8 cellular contexts compared by ENCODE assay signal in the genomic region with DNA sequence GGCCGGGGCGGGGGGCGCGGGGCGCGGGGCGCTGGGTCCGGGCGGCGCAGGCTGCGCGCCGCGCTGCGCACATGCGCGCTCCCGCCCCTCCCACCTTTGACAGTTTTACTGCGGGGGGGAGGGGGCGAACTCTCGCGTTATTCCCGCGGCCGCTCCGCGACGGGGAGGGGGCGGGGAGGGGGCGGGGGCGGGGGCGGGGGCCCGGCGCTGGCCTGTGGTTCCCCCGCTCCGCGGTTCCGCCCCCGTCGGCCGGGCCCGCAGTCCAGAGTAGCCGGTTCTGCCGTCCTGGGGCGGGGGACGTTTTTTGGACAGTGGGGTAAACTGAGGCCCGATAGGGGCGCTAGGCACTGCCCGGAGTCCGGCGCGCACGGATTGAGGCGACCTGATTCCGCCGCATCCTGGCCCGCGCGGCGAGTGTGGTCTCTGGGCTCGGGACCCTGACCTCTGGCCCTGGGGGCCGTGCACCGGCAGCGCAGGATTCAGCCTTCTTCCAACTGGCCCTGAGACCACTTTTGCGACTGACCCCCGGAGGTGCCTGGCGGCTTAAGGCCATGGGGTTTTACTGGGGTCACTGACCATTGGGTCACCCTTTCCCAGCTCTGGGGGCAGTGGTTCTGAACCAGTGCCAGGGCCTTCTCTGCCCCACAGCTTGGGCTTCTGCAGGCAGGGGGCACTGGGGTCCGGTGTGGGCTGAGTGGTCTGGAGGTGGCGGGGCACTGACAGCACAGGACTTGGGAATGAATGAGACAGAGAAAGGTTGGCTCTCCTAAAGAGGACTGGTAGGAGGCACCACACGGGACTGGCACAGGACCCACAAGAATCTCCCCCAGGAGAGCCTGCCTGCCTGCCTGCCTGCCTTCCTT. TPM values are rescaled to one million over a fixed set of nuclear protein-coding genes. Genes with fewer than 3 reads are reported as not detected.
DNase-seq lines count a peak whose midpoint lies in the region; ATAC-seq lines count a peak whose summit lies in the region.

A gene with protein sequence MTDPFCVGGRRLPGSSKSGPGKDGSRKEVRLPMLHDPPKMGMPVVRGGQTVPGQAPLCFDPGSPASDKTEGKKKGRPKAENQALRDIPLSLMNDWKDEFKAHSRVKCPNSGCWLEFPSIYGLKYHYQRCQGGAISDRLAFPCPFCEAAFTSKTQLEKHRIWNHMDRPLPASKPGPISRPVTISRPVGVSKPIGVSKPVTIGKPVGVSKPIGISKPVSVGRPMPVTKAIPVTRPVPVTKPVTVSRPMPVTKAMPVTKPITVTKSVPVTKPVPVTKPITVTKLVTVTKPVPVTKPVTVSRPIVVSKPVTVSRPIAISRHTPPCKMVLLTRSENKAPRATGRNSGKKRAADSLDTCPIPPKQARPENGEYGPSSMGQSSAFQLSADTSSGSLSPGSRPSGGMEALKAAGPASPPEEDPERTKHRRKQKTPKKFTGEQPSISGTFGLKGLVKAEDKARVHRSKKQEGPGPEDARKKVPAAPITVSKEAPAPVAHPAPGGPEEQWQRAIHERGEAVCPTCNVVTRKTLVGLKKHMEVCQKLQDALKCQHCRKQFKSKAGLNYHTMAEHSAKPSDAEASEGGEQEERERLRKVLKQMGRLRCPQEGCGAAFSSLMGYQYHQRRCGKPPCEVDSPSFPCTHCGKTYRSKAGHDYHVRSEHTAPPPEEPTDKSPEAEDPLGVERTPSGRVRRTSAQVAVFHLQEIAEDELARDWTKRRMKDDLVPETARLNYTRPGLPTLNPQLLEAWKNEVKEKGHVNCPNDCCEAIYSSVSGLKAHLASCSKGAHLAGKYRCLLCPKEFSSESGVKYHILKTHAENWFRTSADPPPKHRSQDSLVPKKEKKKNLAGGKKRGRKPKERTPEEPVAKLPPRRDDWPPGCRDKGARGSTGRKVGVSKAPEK (minus strand): TSS at position 80 of the 863 bp plus-strand sequence. CDS start 1,980 bp downstream, outside the sequence.

- H3K36me3 Mint-ChIP-seq in T-helper 17 cell (ENCODE audit: low read depth): peaks cover 4% of the 10 kb centered on the region

- H3K4me3 Mint-ChIP-seq in T-helper 17 cell: peak within 1 kb of the TSS; percentile 92

- H3K4me1 Mint-ChIP-seq in T-helper 17 cell: peaks cover 22% of the 10 kb centered on the region

- DNase-seq in DMS114 treated with DMSO at 0.1 percent for 48 hours (lab: John Stamatoyannopoulos, UW; ENCODE audit: unreplicated experiment) (peak; percentile 15), T-helper 17 cell (peak; percentile 40 to 58 (median 54)), T47D (ENCODE audit: low read depth in 1 of 2, low spot score in 1 of 2) (peak; percentile 89 to 90), skeletal muscle cell (ENCODE audit: low read depth) (no peak), NCI-H2107 (lab: John Stamatoyannopoulos, UW) (no peak), RKO (ENCODE audit: low spot score) (no peak)

- H3K4me3 ChIP-seq in HUES6 (ENCODE audit: low read depth, low read length): peak within 1 kb of the TSS; percentile 85
- peak within 1 kb of the TSS; percentile 67 for H3K4me3 ChIP-seq in iPS-18c (ENCODE audit: insufficient read depth, low read depth, low read length)
- H3K4me3 ChIP-seq in skeletal muscle cell (ENCODE audit: low read depth, low read length): peak within 1 kb of the TSS; percentile 68

- no peak within 1 kb of the TSS for H3K27ac ChIP-seq in HUES6 (ENCODE audit: low read depth, low read length)

- H3K27ac Mint-ChIP-seq in T-helper 17 cell: peak within 1 kb of the TSS; percentile 89

- H3K9me3 ChIP-seq in HUES6 (ENCODE audit: control insufficient read depth, insufficient read depth, low read depth, low read length): no peaks in the 10 kb centered on the region
- no peaks in the 10 kb centered on the region for H3K9me3 ChIP-seq in T-helper 17 cell (ENCODE audit: control insufficient read depth, low read length, poor library complexity, severe bottlenecking)
- H3K9me3 ChIP-seq in iPS-18c (ENCODE audit: control insufficient read depth, insufficient read depth, low read length): peaks cover 8% of the 10 kb centered on the region

- ATAC-seq in T-helper 17 cell: peak; percentile 68

- peaks cover 9% of the 10 kb centered on the region for H3K27me3 ChIP-seq in HUES6 (ENCODE audit: control insufficient read depth, insufficient read depth, low read length)

- peaks cover 11% of the 10 kb centered on the region for H3K4me1 ChIP-seq in HUES6 (ENCODE audit: control insufficient read depth, insufficient read depth, low read length)

- peak within 1 kb of the TSS; percentile 79 for H3K9ac ChIP-seq in HUES6 (ENCODE audit: low read length)

- no peaks in the 10 kb centered on the region for H3K27me3 Mint-ChIP-seq in T-helper 17 cell

- in situ Hi-C loops in T47D (cut with HindIII; ENCODE audit: low pct_unique_long_range_greater_than_20kb, low sequenced_read_pairs): no loop called here

- peaks cover 19% of the 10 kb centered on the region for H3K36me3 ChIP-seq in HUES6 (ENCODE audit: control insufficient read depth, insufficient read depth, low read length)

RNA-seq across cellular contexts. Expression of the gene that starts here (rescaled TPM):
- 10 to 100 TPM; 17.9 to 18.8 TPM for total RNA-seq in T-helper 17 cell

Comparison
In these comparisons a context has a peak if more than half of its experiments do, and no peak if none do; other contexts are left out.
1. DNase-seq: peak in DMS114 treated with DMSO at 0.1 percent for 48 hours (single experiment), T-helper 17 cell (3 of 3) and T47D (2 of 2); none in skeletal muscle cell (single experiment), NCI-H2107 (single experiment) and RKO (single experiment).
2. Peak in every context shown above with its lines, with median percentiles within 50 percentile points of each other: H3K4me3 ChIP-seq.